27 cellular contexts compared by ENCODE assay signal in genomic region chr12:126507231-126507630, GRCh38.
"Had no signal": no experiment of that assay in that cellular context is flagged by ENCODE, and none has a peak within 500 bp of the region (broad histone marks: within the 10 kb centered on the region; RNA-seq: fewer than 3 reads in every experiment).

No MANE protein-coding gene starts in this region.

- ATAC-seq: Panc1 had no signal

- H3K9me3 Mint-ChIP-seq: activated CD4-positive, alpha-beta T cell treated with anti-CD3 and anti-CD28 coated beads, Interleukin-2, amount 10 ng/mL, durations not matched to agents 24 days and 14 days had no signal

- H3K27me3 Mint-ChIP-seq: activated B cell treated with CpG ODN at 0.5 μM for 24 hours; activated CD4-positive, alpha-beta T cell treated with anti-CD3 and anti-CD28 coated beads, Interleukin-2, amount 10 ng/mL, durations not matched to agents 24 days and 14 days; activated naive CD8-positive, alpha-beta T cell treated with anti-CD3 and anti-CD28 coated beads, Interleukin-2, amount 10 ng/mL, durations not matched to agents 7 days and 5 days had no signal

- H3K36me3 Mint-ChIP-seq: activated naive CD8-positive, alpha-beta T cell treated with anti-CD3 and anti-CD28 coated beads, Interleukin-2, amount 10 ng/mL, durations not matched to agents 7 days and 5 days; brain had no signal

- H3K4me1 Mint-ChIP-seq: activated B cell treated with CpG ODN at 0.5 μM for 24 hours; activated naive CD8-positive, alpha-beta T cell treated with anti-CD3 and anti-CD28 coated beads, Interleukin-2, amount 10 ng/mL, durations not matched to agents 7 days and 5 days; brain had no signal

- H3K4me3 Mint-ChIP-seq: activated B cell treated with CpG ODN at 0.5 μM for 24 hours; activated CD4-positive, alpha-beta T cell treated with anti-CD3 and anti-CD28 coated beads, Interleukin-2, amount 10 ng/mL, durations not matched to agents 24 days and 14 days; activated naive CD8-positive, alpha-beta T cell treated with anti-CD3 and anti-CD28 coated beads, Interleukin-2, amount 10 ng/mL, durations not matched to agents 7 days and 5 days; brain had no signal

- DNase-seq: activated B cell treated with CpG ODN at 0.5 μM for 24 hours; activated CD4-positive, alpha-beta T cell treated with anti-CD3 and anti-CD28 coated beads for 1 hour; activated CD4-positive, alpha-beta T cell treated with anti-CD3 and anti-CD28 coated beads, Interleukin-2, amount 10 ng/mL, durations not matched to agents 24 days and 14 days; activated CD4-positive, alpha-beta T cell treated with anti-CD3 and anti-CD28 coated beads, Interleukin-2, amount 50 U/mL, for 48 hours; activated naive CD4-positive, alpha-beta T cell treated with anti-CD3 and anti-CD28 coated beads, Interleukin-2, amount 50 U/mL, for 16 hours; activated naive CD8-positive, alpha-beta T cell treated with anti-CD3 and anti-CD28 coated beads, Interleukin-2, amount 10 ng/mL, durations not matched to agents 7 days and 5 days; activated T-cell treated with anti-CD3 and anti-CD28 coated beads for 4 hours; activated T-cell treated with anti-CD3 and anti-CD28 coated beads, Interleukin-2, amount 50 U/mL, for 48 hours; amniotic stem cell; IMR-90; KBM-7; NCI-H1092; NCI-H1436; NCI-H1694 treated with DMSO at 0.1 percent for 48 hours; NCI-H2029 treated with DMSO at 0.1 percent for 48 hours; NCI-H345; NCI-H510A; NCI-H526 treated with DMSO at 0.1 percent for 48 hours; NCI-H82; NK-92 treated with Interleukin-12 subunit alpha and Interleukin-12 subunit beta, amount 100 ng/mL, for 24 hours; Right ventricle myocardium superior; SJCRH30; SK-N-SH; SW 1271; T-helper 9 cell had no signal

- H3K27ac Mint-ChIP-seq: activated B cell treated with CpG ODN at 0.5 μM for 24 hours; activated CD4-positive, alpha-beta T cell treated with anti-CD3 and anti-CD28 coated beads, Interleukin-2, amount 10 ng/mL, durations not matched to agents 24 days and 14 days; activated naive CD8-positive, alpha-beta T cell treated with anti-CD3 and anti-CD28 coated beads, Interleukin-2, amount 10 ng/mL, durations not matched to agents 7 days and 5 days; brain had no signal
